In genomic region chr1:71089536-71090270, GRCh38 we compare ENCODE assay signal across 17 cellular contexts. TPM values are rescaled to one million over a fixed set of nuclear protein-coding genes. Genes with fewer than 3 reads are reported as not detected.
DNase-seq lines count a peak whose midpoint lies in the region; ATAC-seq and TF ChIP-seq lines count a peak whose summit lies in the region.
"Had no signal": no experiment of that assay in that cellular context is flagged by ENCODE, and none has a peak within 500 bp of the region (broad histone marks: within the 10 kb centered on the region; RNA-seq: fewer than 3 reads in every experiment).

No MANE protein-coding gene starts in this region.

- no peak for TF ChIP-seq EP300 in suprapubic skin (IDR thresholded peaks at IDR 0.05)

- ATAC-seq in CD8-positive, alpha-beta T cell = no peak
- ATAC-seq in HG02840 (IDR thresholded peaks at IDR 0.05; ENCODE audit: low FRiP score, unreplicated experiment) (no peak), HG03108 (IDR thresholded peaks at IDR 0.05; ENCODE audit: unreplicated experiment) (no peak), GM19395 (IDR thresholded peaks at IDR 0.05; ENCODE audit: unreplicated experiment) (no peak)
- ATAC-seq: activated CD8-positive, alpha-beta T cell treated with anti-CD3 and anti-CD28 coated beads for 36 hours had no signal

- H3K9me3 ChIP-seq in mammary epithelial cell (replicated peaks; ENCODE audit: insufficient read depth, low read length) = no peaks in the 10 kb centered on the region
- H3K9me3 ChIP-seq in suprapubic skin = no peaks in the 10 kb centered on the region
- no peaks in the 10 kb centered on the region for H3K9me3 ChIP-seq in CD8-positive, alpha-beta T cell (ENCODE audit: low read length)

- peaks cover 19% of the 10 kb centered on the region for H3K27me3 Mint-ChIP-seq in CD8-positive, alpha-beta T cell (ENCODE audit: low read depth)
- H3K27me3 Mint-ChIP-seq: activated CD8-positive, alpha-beta T cell treated with anti-CD3 and anti-CD28 coated beads for 36 hours had no signal

- 73% methylated on average over 6 of the region's 6 CpGs for WGBS in mammary epithelial cell (ENCODE audit: low coverage, missing lambda C conversion rate)
- WGBS in suprapubic skin = 63% methylated on average over 6 of the region's 6 CpGs

- H3K27ac Mint-ChIP-seq in CD8-positive, alpha-beta T cell = no peak overlapping the region
- H3K27ac Mint-ChIP-seq: activated CD8-positive, alpha-beta T cell treated with anti-CD3 and anti-CD28 coated beads for 36 hours; CD8-positive, alpha-beta memory T cell had no signal

- no peak overlapping the region for H3K4me3 Mint-ChIP-seq in CD8-positive, alpha-beta T cell
- H3K4me3 Mint-ChIP-seq: activated CD8-positive, alpha-beta T cell treated with anti-CD3 and anti-CD28 coated beads for 36 hours; CD8-positive, alpha-beta memory T cell had no signal

- H3K9me3 Mint-ChIP-seq in CD8-positive, alpha-beta T cell = no peaks in the 10 kb centered on the region
- H3K9me3 Mint-ChIP-seq: activated CD8-positive, alpha-beta T cell treated with anti-CD3 and anti-CD28 coated beads for 36 hours; CD8-positive, alpha-beta memory T cell had no signal

- dilution Hi-C loops in mammary epithelial cell (cut with HindIII; ENCODE audit: low sequenced_read_pairs) = no loop called here

- CTCF ChIA-PET in mammary epithelial cell (lab: Charles Lee; ENCODE audit: low non-redundant PET) = no interaction called here
- CTCF ChIA-PET in CD8-positive, alpha-beta T cell (lab: Charles Lee) = no interaction called here

- H3K27me3 ChIP-seq in mammary epithelial cell (ENCODE audit: insufficient read depth, low read length) = peaks cover 3% of the 10 kb centered on the region
- H3K27me3 ChIP-seq in suprapubic skin = peaks cover 3% of the 10 kb centered on the region
- no peaks in the 10 kb centered on the region for H3K27me3 ChIP-seq in CD8-positive, alpha-beta T cell (ENCODE audit: insufficient read depth, low read length)
- H3K27me3 ChIP-seq: dorsolateral prefrontal cortex had no signal

- H3K27ac ChIP-seq in mammary epithelial cell (ENCODE audit: insufficient read depth, low read depth, low read length) (no peak overlapping the region), suprapubic skin (peak overlapping the region; percentile 57)
- no peak overlapping the region for H3K27ac ChIP-seq in CD8-positive, alpha-beta T cell (ENCODE audit: low read depth, low read length)
- H3K27ac ChIP-seq: parathyroid adenoma had no signal

- H3K4me1 ChIP-seq in mammary epithelial cell (ENCODE audit: insufficient read depth, low read length) (peaks cover 9% of the 10 kb centered on the region), suprapubic skin (no peaks in the 10 kb centered on the region)
- no peaks in the 10 kb centered on the region for H3K4me1 ChIP-seq in CD8-positive, alpha-beta T cell (ENCODE audit: insufficient read depth, low read length)
- H3K4me1 ChIP-seq: parathyroid adenoma had no signal

- H3K9ac ChIP-seq in mammary epithelial cell (ENCODE audit: insufficient read depth, low read length) = no peak overlapping the region
- H3K9ac ChIP-seq: parathyroid adenoma had no signal

- intact Hi-C loops in mammary epithelial cell (cut with micrococcal nuclease) = loop anchor here (5.0 to 10.0 kb wide), 2 partner anchors 433 to 1195 kb away; partner anchors contain the start of gene NEGR1
- intact Hi-C loops in CD8-positive, alpha-beta T cell (cut with DNase I, micrococcal nuclease) = no loop called here

- no peaks in the 10 kb centered on the region for H4K20me1 ChIP-seq in mammary epithelial cell (ENCODE audit: insufficient read depth, low read length)

- no peaks in the 10 kb centered on the region for H3K79me2 ChIP-seq in mammary epithelial cell (ENCODE audit: insufficient read depth, low read length)
- H3K79me2 ChIP-seq: parathyroid adenoma had no signal

- no peaks in the 10 kb centered on the region for H3K36me3 Mint-ChIP-seq in CD8-positive, alpha-beta T cell
- H3K36me3 Mint-ChIP-seq: CD8-positive, alpha-beta memory T cell had no signal

- no peak for TF ChIP-seq POLR2A in suprapubic skin (IDR thresholded peaks at IDR 0.05)

- no TSS peak for BruUV-seq in mammary epithelial cell (replicated peaks; lab: Mats Ljungman, UMichigan)

- no peak for TF ChIP-seq CTCF in mammary epithelial cell (conservative IDR thresholded peaks at IDR 0.05 in 1 of 2, IDR thresholded peaks at IDR 0.05 in 1 of 2; ENCODE audit: extremely low read depth in 1 of 2, insufficient read depth in 1 of 2, low read depth in 1 of 2, low read length in 2 of 2)
- TF ChIP-seq CTCF in suprapubic skin (IDR thresholded peaks at IDR 0.05) = no peak
- TF ChIP-seq CTCF in CD8-positive, alpha-beta T cell (IDR thresholded peaks at IDR 0.05) = no peak

- peak overlapping the region; percentile 6 for H3K4me2 ChIP-seq in mammary epithelial cell (ENCODE audit: insufficient read depth, low read depth, low read length)

- H3K4me1 Mint-ChIP-seq in CD8-positive, alpha-beta T cell (ENCODE audit: low read depth) = no peaks in the 10 kb centered on the region
- H3K4me1 Mint-ChIP-seq: CD8-positive, alpha-beta memory T cell had no signal

- POLR2A ChIA-PET in CD8-positive, alpha-beta T cell (lab: Charles Lee) = no interaction called here

- in situ Hi-C loops in mammary epithelial cell (cut with MboI; ENCODE audit: low sequenced_read_pairs in 2 of 2) = no loop called here

- H3K4me3 ChIP-seq in mammary epithelial cell (replicated peaks in 1 of 3; ENCODE audit: insufficient read depth in 1 of 3, low read depth in 2 of 3, low read length in 3 of 3) = no peak overlapping the region
- no peak overlapping the region for H3K4me3 ChIP-seq in suprapubic skin
- H3K4me3 ChIP-seq in CD8-positive, alpha-beta T cell (ENCODE audit: low read depth, low read length) = no peak overlapping the region
- H3K4me3 ChIP-seq: dorsolateral prefrontal cortex had no signal

- H2AFZ ChIP-seq in mammary epithelial cell (ENCODE audit: low read depth, low read length) = no peak overlapping the region
- H2AFZ ChIP-seq: parathyroid adenoma had no signal

- DNase-seq in GM04504 (ENCODE audit: low read depth) (peak; percentile 52), mammary epithelial cell (peak; percentile 10), iris pigment epithelial cell (ENCODE audit: low read depth) (peak; percentile 77), suprapubic skin (ENCODE audit: low spot score in 2 of 2) (no peak)
- no peak for DNase-seq in CD8-positive, alpha-beta T cell
- DNase-seq: activated CD8-positive, alpha-beta T cell treated with anti-CD3 and anti-CD28 coated beads for 36 hours; CD8-positive, alpha-beta memory T cell; dorsolateral prefrontal cortex; MV-4-11; NCI-H2227 treated with DMSO at 0.1 percent for 48 hours; stimulated activated CD4-positive, alpha-beta T cell treated with anti-CD3 and anti-CD28 coated beads, Interleukin-2, amount 100 ng/mL, for 24 hours; stimulated activated naive CD4-positive, alpha-beta T cell; T-helper 9 cell had no signal

- no peaks in the 10 kb centered on the region for H3K36me3 ChIP-seq in mammary epithelial cell (ENCODE audit: insufficient read depth, low read length)
- H3K36me3 ChIP-seq in suprapubic skin = no peaks in the 10 kb centered on the region
- no peaks in the 10 kb centered on the region for H3K36me3 ChIP-seq in CD8-positive, alpha-beta T cell (ENCODE audit: insufficient read depth, low read length)

RNA-seq across cellular contexts. Expression of gene ZRANB2, which starts 8.9 kb away (rescaled TPM):
- total RNA-seq in mammary epithelial cell (10 to 100 TPM; 40.7 to 80.8 TPM), suprapubic skin (100 to 1,000 TPM in 1 of 4 donors, 10 to 100 TPM in 3; 37.4 to 164 (median 49.0) TPM)
- polyA plus RNA-seq in mammary epithelial cell = 36.3 TPM
- polyA minus RNA-seq in mammary epithelial cell = 28.1 TPM
- total RNA-seq in CD8-positive, alpha-beta T cell = 100 to 1,000 TPM; 100 to 102 TPM

RNA-seq across cellular contexts. Expression of gene PTGER3, which starts 42.1 kb away (rescaled TPM):
- total RNA-seq in mammary epithelial cell = not detected
- not detected for polyA plus RNA-seq in mammary epithelial cell
- not detected for polyA minus RNA-seq in mammary epithelial cell
- total RNA-seq in suprapubic skin = 10 to 100 TPM; 23.1 to 60.8 (median 48.8) TPM
- total RNA-seq in CD8-positive, alpha-beta T cell = under 1 TPM in 1 of 2 experiments, not detected in 1; 0.08 TPM
- total RNA-seq: activated CD8-positive, alpha-beta T cell treated with anti-CD3 and anti-CD28 coated beads for 36 hours; CD8-positive, alpha-beta memory T cell had no signal
- polyA plus RNA-seq: CD8-positive, alpha-beta memory T cell had no signal

Comparison
In these comparisons a context has a peak if more than half of its experiments do, and no peak if none do; other contexts are left out.
1. DNase-seq: peak in GM04504 (single experiment), mammary epithelial cell (single experiment) and iris pigment epithelial cell (single experiment); none in suprapubic skin (0 of 2) and CD8-positive, alpha-beta T cell (0 of 7).
2. RNA of gene PTGER3, which starts 42.1 kb away (total RNA-seq): 23.1 to 60.8 TPM in suprapubic skin; 0.08 TPM in CD8-positive, alpha-beta T cell and not detected in mammary epithelial cell; every median in the first group is over 10 times any median in the second.